Comparison of ENCODE assay signal across 8 cellular contexts in the genomic region with DNA sequence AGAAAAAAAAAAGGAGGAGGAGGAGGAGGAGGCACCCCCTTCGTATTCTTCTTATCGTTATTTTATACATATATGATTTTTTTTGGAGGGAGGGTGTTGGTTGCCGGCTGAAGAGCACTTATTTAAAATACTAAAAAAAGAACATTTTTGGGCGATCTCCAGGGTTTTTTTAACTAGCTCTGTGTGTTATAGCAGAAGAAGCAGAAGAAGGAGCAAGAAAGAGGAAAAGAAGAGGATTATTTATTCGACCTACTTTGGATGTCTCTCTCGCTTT. TPM values are rescaled to one million over a fixed set of nuclear protein-coding genes. Genes with fewer than 3 reads are reported as not detected.
A peak's percentile ranks its signal among the peaks of the same experiment; 100 is the strongest.
DNase-seq lines count a peak whose midpoint lies in the region; ATAC-seq and TF ChIP-seq lines count a peak whose summit lies in the region.

No MANE protein-coding gene starts in this region.

- H3K9ac ChIP-seq in BLaER1 treated with 17β-estradiol and CSF1 and Interleukin-3, amounts not matched to agents 10 nM and 100 nM = no peak overlapping the region
- H3K9ac ChIP-seq in HUES64 (ENCODE audit: low read depth, low read length) = peak overlapping the region; percentile 10; the same call in 1 of the 2 replicates
- peak overlapping the region; percentile 49 for H3K9ac ChIP-seq in neural cell (ENCODE audit: low read length)

- peaks cover 0 to 34% (median 15%) of the 10 kb centered on the region in 7 donors for H3K9me3 Mint-ChIP-seq in CD14-positive monocyte

- no peak overlapping the region for H3K27ac Mint-ChIP-seq in CD14-positive monocyte

- no peaks in the 10 kb centered on the region for H3K79me2 ChIP-seq in neural cell (replicated peaks; ENCODE audit: insufficient read depth, low read length)

- intact Hi-C loops in CD14-positive monocyte (cut with micrococcal nuclease) = loop anchor here (5.0 to 10.0 kb wide), 2 partner anchors 214 to 331 kb away; no protein-coding TSS in a partner anchor

- no peak for TF ChIP-seq CTCF in neural cell (IDR thresholded peaks at IDR 0.05; ENCODE audit: poor library complexity, severe bottlenecking)
- no peak for TF ChIP-seq CTCF in CD14-positive monocyte (IDR thresholded peaks at IDR 0.05)

- ATAC-seq in GM21619 (IDR thresholded peaks at IDR 0.05; ENCODE audit: unreplicated experiment) = no peak
- ATAC-seq in GM18505 (IDR thresholded peaks at IDR 0.05; ENCODE audit: unreplicated experiment) = no peak

- H3K4me1 Mint-ChIP-seq in CD14-positive monocyte = peaks cover 44% of the 10 kb centered on the region

- H4K20me1 ChIP-seq in BLaER1 treated with 17β-estradiol and CSF1 and Interleukin-3, amounts not matched to agents 10 nM and 100 nM = peaks cover 0 to 88% (median 77%) of the 10 kb centered on the region in 11 experiments; a peak in 20 of 22 replicates
- H4K20me1 ChIP-seq in neural cell (ENCODE audit: insufficient read depth) = no peaks in the 10 kb centered on the region

- H3K27me3 ChIP-seq in BLaER1 treated with 17β-estradiol and CSF1 and Interleukin-3, amounts not matched to agents 10 nM and 100 nM = peaks cover 95 to 100% (median 100%) of the 10 kb centered on the region in 11 experiments
- H3K27me3 ChIP-seq in HUES64 (ENCODE audit: insufficient read depth, low read length) = peaks cover 95% of the 10 kb centered on the region
- peaks cover 89% of the 10 kb centered on the region for H3K27me3 ChIP-seq in neural cell (ENCODE audit: insufficient read depth, low read depth, low read length)

- TF ChIP-seq EP300 in neural cell (conservative IDR thresholded peaks at IDR 0.05; ENCODE audit: poor library complexity, severe bottlenecking) = no peak

- peaks cover 0 to 12% (median 11%) of the 10 kb centered on the region in 11 experiments; a peak in 13 of 22 replicates for H3K9me3 ChIP-seq in BLaER1 treated with 17β-estradiol and CSF1 and Interleukin-3, amounts not matched to agents 10 nM and 100 nM (replicated peaks in 1 of 11)
- H3K9me3 ChIP-seq in HUES64 (ENCODE audit: insufficient read depth, low read depth, low read length) = no peaks in the 10 kb centered on the region
- H3K9me3 ChIP-seq in neural cell (ENCODE audit: low read length) = peaks cover 5% of the 10 kb centered on the region

- H3K4me3 ChIP-seq in BLaER1 treated with 17β-estradiol and CSF1 and Interleukin-3, amounts not matched to agents 10 nM and 100 nM = peak overlapping the region in 5 of 10 experiments; percentile 53 to 70 (median 67); a peak in 8 of 20 replicates
- H3K4me3 ChIP-seq in HUES64 (ENCODE audit: low read length) = peak overlapping the region; percentile 49
- peak overlapping the region; percentile 64 for H3K4me3 ChIP-seq in neural cell (ENCODE audit: low read length)

- H3K27ac ChIP-seq in BLaER1 treated with 17β-estradiol and CSF1 and Interleukin-3, amounts not matched to agents 10 nM and 100 nM = no peak overlapping the region
- H3K27ac ChIP-seq in HUES64 (ENCODE audit: low read depth, low read length) = no peak overlapping the region
- peak overlapping the region; percentile 88 for H3K27ac ChIP-seq in cingulate gyrus (ENCODE audit: low read depth, low read length)
- no peak overlapping the region for H3K27ac ChIP-seq in neural cell (ENCODE audit: low read length)

- peaks cover 27 to 38% (median 34%) of the 10 kb centered on the region in 10 experiments for H3K4me1 ChIP-seq in BLaER1 treated with 17β-estradiol and CSF1 and Interleukin-3, amounts not matched to agents 10 nM and 100 nM
- peaks cover 29% of the 10 kb centered on the region for H3K4me1 ChIP-seq in HUES64 (ENCODE audit: insufficient read depth, low read length)

- no peaks in the 10 kb centered on the region for H3K9me2 ChIP-seq in neural cell (ENCODE audit: insufficient read depth, low read length)

- WGBS in HUES64 = 3% methylated on average over 3 of the region's 6 CpGs

- DNase-seq in DMS53 treated with DMSO at 0.1 percent for 48 hours (lab: John Stamatoyannopoulos, UW; ENCODE audit: unreplicated experiment) (no peak), CD14-positive monocyte (ENCODE audit: low spot score) (no peak)

- H3K36me3 Mint-ChIP-seq in CD14-positive monocyte = peaks cover 2 to 6% of the 10 kb centered on the region in 2 donors

- H3K4me3 Mint-ChIP-seq in CD14-positive monocyte = peak overlapping the region in 1 of 2 donors; percentile 79

- H3K4me2 ChIP-seq in BLaER1 treated with 17β-estradiol and CSF1 and Interleukin-3, amounts not matched to agents 10 nM and 100 nM = peak overlapping the region in 8 of 11 experiments; percentile 59 to 99 (median 93); a peak in 10 of 22 replicates
- H3K4me2 ChIP-seq in neural cell (ENCODE audit: low read length) = no peak overlapping the region

- H2AFZ ChIP-seq in neural cell (ENCODE audit: low read depth, low read length) = no peak overlapping the region

- no peak for TF ChIP-seq RAD21 in neural cell (conservative IDR thresholded peaks at IDR 0.05)

- peaks cover 32 to 55% (median 34%) of the 10 kb centered on the region in 3 donors for H3K27me3 Mint-ChIP-seq in CD14-positive monocyte (ENCODE audit: low read depth in 3 of 3)

- H3K36me3 ChIP-seq in BLaER1 treated with 17β-estradiol and CSF1 and Interleukin-3, amounts not matched to agents 10 nM and 100 nM = no peaks in the 10 kb centered on the region
- no peaks in the 10 kb centered on the region for H3K36me3 ChIP-seq in HUES64 (ENCODE audit: insufficient read depth, low read length)
- no peaks in the 10 kb centered on the region for H3K36me3 ChIP-seq in neural cell (ENCODE audit: insufficient read depth, low read length)

- no peak for TF ChIP-seq POLR2A in GM18505 (IDR thresholded peaks at IDR 0.05; ENCODE audit: borderline replicate concordance, extremely low read depth, insufficient read depth, insufficient read length)

- H3F3A ChIP-seq in neural cell (ENCODE audit: insufficient read depth, low read length, poor library complexity, severe bottlenecking) = peaks cover 5% of the 10 kb centered on the region

TF ChIP-seq in neural cell, 6 proteins besides CTCF, POLR2A, EP300 and RAD21:
- TF ChIP-seq SMC3 (conservative IDR thresholded peaks at IDR 0.05; ENCODE audit: poor library complexity) (no peak), POLR2AphosphoS5 (IDR thresholded peaks at IDR 0.05) (no peak), TAF1 (IDR thresholded peaks at IDR 0.05; ENCODE audit: low read depth) (no peak), EZH2 (IDR thresholded peaks at IDR 0.05; ENCODE audit: borderline replicate concordance, insufficient read depth, low read length, poor library complexity, severe bottlenecking) (no peak), MXI1 (conservative IDR thresholded peaks at IDR 0.05; ENCODE audit: poor library complexity, severe bottlenecking) (no peak)
- TF ChIP-seq, protein P1, sequence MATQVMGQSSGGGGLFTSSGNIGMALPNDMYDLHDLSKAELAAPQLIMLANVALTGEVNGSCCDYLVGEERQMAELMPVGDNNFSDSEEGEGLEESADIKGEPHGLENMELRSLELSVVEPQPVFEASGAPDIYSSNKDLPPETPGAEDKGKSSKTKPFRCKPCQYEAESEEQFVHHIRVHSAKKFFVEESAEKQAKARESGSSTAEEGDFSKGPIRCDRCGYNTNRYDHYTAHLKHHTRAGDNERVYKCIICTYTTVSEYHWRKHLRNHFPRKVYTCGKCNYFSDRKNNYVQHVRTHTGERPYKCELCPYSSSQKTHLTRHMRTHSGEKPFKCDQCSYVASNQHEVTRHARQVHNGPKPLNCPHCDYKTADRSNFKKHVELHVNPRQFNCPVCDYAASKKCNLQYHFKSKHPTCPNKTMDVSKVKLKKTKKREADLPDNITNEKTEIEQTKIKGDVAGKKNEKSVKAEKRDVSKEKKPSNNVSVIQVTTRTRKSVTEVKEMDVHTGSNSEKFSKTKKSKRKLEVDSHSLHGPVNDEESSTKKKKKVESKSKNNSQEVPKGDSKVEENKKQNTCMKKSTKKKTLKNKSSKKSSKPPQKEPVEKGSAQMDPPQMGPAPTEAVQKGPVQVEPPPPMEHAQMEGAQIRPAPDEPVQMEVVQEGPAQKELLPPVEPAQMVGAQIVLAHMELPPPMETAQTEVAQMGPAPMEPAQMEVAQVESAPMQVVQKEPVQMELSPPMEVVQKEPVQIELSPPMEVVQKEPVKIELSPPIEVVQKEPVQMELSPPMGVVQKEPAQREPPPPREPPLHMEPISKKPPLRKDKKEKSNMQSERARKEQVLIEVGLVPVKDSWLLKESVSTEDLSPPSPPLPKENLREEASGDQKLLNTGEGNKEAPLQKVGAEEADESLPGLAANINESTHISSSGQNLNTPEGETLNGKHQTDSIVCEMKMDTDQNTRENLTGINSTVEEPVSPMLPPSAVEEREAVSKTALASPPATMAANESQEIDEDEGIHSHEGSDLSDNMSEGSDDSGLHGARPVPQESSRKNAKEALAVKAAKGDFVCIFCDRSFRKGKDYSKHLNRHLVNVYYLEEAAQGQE (IDR thresholded peaks at IDR 0.05; ENCODE audit: borderline replicate concordance) = no peak

RNA-seq across cellular contexts. Expression of a gene that starts 0.4 kb away (rescaled TPM):
- polyA plus RNA-seq in HUES64 (2013, experiment 1 of 2) = 24.5 TPM
- polyA plus RNA-seq in HUES64 (2013, experiment 2 of 2) = 47.7 TPM
- polyA plus RNA-seq in neural cell = 2.1 and 2.3 TPM in 2 replicates
- 1.7 and 1.9 TPM in 2 replicates for polyA minus RNA-seq in neural cell
- polyA plus RNA-seq in CD14-positive monocyte = not detected

RNA-seq across cellular contexts. Expression of a gene that starts 2.4 kb away (rescaled TPM):
- polyA plus RNA-seq in HUES64 (2013, experiment 1 of 2) = 3.7 TPM
- 8.7 TPM for polyA plus RNA-seq in HUES64 (2013, experiment 2 of 2)
- polyA plus RNA-seq in neural cell (0.24 and 0.42 TPM in 2 replicates), CD14-positive monocyte (not detected)
- polyA minus RNA-seq in neural cell = 0.97 and 2.0 TPM in 2 replicates

Comparison
In these comparisons a context has a peak if more than half of its experiments do, and no peak if none do; other contexts are left out.
1. H3K9ac ChIP-seq: peak in HUES64 (single experiment) and neural cell (single experiment); none in BLaER1 treated with 17β-estradiol and CSF1 and Interleukin-3, amounts not matched to agents 10 nM and 100 nM (0 of 11).